8 cellular contexts compared by ENCODE assay signal in the genomic region with DNA sequence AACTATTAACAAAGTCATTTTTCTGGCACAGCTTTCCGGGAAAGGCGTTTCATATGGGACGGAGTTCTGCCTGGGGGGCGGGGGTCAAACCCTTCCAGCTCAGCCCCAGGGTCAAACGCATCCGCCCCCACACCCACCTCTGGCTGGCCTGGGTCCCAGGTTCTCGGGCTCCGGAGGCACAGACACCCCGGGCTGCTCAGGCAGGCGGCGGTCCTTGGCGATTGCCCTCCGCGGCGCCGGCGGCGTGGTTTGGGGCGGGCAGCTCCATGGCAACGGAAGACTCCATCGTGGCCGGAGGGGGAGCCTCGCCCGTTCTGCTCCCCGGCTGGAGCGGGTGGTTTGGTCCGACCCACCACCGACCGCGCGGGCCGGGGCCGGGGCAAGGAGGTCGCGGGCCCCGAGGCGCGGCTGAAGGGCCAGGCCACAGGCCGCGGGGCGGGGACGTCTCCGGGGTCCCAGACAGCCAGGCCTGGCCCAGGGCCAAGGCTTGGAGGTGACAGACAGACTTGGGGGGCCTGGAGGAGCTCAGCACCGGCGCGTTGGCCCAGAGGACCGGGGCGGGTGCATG. TPM values are rescaled to one million over a fixed set of nuclear protein-coding genes. Genes with fewer than 3 reads are reported as not detected.
A peak's percentile ranks its signal among the peaks of the same experiment; 100 is the strongest.
DNase-seq lines count a peak whose midpoint lies in the region; ATAC-seq, FAIRE-seq and TF ChIP-seq lines count a peak whose summit lies in the region.

A gene with protein sequence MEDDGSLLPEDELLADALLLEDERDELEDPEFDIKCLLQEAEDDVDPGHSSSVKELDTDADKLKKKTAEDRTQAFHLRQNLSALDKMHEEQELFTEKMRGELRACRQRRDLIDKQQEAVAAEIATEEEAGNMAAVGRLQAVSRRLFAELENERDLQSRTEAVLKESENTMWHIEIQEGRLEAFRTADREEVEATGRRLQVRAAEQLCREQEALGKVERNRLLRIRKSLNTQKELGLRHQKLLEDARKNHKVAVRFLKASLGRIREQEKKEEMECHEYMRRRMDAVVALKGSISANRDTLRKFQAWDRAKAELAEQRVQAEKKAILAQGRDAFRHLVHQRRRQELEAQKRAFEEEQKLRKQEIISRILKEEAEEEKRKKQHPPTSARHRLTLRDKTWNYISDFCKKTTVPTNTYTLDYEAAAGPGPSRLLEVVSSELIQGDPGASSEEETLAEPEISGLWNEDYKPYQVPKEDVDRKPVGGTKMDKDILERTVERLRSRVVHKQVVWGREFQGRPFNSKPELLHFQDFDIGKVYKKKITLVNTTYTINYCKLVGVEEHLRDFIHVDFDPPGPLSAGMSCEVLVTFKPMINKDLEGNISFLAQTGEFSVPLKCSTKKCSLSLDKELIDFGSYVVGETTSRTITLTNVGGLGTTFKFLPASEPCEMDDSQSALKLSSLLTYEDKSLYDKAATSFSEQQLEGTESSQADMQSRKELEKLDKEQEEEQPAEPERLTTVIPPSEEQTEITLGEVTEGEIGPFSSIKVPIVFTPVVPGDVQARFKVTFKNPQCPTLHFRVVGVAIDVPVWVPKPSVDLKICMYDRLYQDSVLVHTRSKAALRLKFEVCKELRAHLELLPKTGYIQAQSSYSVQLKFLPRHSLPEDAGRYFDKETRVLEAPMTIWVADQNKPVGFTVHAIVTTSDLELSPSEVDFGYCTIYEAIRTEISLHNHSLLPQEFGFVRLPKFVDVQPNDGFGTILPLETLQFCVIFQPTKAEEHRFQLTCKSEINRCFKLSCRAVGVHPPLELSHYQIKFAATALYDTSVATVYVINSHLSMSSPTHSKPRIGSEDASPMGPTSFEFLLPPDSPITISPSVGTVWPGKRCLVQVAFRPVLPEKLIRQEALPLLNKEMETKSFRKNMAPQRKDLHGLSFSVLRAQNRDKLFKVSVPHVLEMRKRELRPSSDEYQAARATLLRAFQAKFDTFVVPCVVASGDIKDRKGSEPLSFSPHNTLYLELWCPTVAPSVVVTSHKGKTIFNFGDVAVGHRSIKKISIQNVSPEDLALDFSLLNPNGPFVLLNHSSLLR (N-terminal part only) (minus strand): TSS at position 223 of the 568 bp plus-strand sequence. CDS start 12,830 bp downstream, outside the sequence.

- H3K36me3 ChIP-seq in right lobe of liver (no peaks in the 10 kb centered on the region), stomach (no peaks in the 10 kb centered on the region)

- TF ChIP-seq CTCF in cardiac fibroblast (IDR thresholded peaks at IDR 0.05; ENCODE audit: low read depth, low read length) (no peak), right lobe of liver (IDR thresholded peaks at IDR 0.05) (no peak), stomach (IDR thresholded peaks at IDR 0.05) (no peak)

- WGBS in right lobe of liver (ENCODE audit: insufficient coverage, low coverage, low lambda C conversion rate, missing lambda C conversion rate) = 3% methylated on average over 10 of the region's 48 CpGs
- 5 to 19% (median 7%) methylated on average over 21 to 48 of the region's 48 CpGs for WGBS in stomach, 5 donors

- no peak for FAIRE-seq in HTR-8/SVneo (lab: Jason Lieb, UNC)

- H3K27me3 ChIP-seq in right lobe of liver (peaks cover 0 to 9% of the 10 kb centered on the region in 2 donors), stomach (peaks cover 0 to 93% (median 24%) of the 10 kb centered on the region in 3 donors)

- no peak for TF ChIP-seq POLR2A in right lobe of liver (IDR thresholded peaks at IDR 0.05)
- no peak for TF ChIP-seq POLR2A in GM18505 (IDR thresholded peaks at IDR 0.05; ENCODE audit: borderline replicate concordance, extremely low read depth, insufficient read depth, insufficient read length)
- TF ChIP-seq POLR2A in stomach (IDR thresholded peaks at IDR 0.05) = no peak

- H3K27ac ChIP-seq in right lobe of liver (no peak within 1 kb of the TSS), stomach (no peak within 1 kb of the TSS)

- H3K9me3 ChIP-seq in right lobe of liver (no peaks in the 10 kb centered on the region), stomach (no peaks in the 10 kb centered on the region)

- no peak for TF ChIP-seq EP300 in stomach (IDR thresholded peaks at IDR 0.05)

- peak; percentile 47 for DNase-seq in Ammon's horn (ENCODE audit: low spot score)
- DNase-seq in HTR-8/SVneo (ENCODE audit: insufficient read length, low spot score) = peak; percentile 41
- peak; percentile 25 to 72 for DNase-seq in cardiac fibroblast (ENCODE audit: low read depth in 2 of 2)
- DNase-seq in right lobe of liver = no peak
- no peak for DNase-seq in stomach
- DNase-seq in cerebellar nuclear complex (lab: John Stamatoyannopoulos, UW) = no peak

- H3K4me3 ChIP-seq in cardiac fibroblast (replicated peaks in 1 of 2; ENCODE audit: low read depth in 2 of 2, low read length in 2 of 2) (peak within 1 kb of the TSS; percentile 5 to 14), right lobe of liver (no peak within 1 kb of the TSS), stomach (peak within 1 kb of the TSS in 2 of 4 donors; percentile 1 to 31)

- no peaks in the 10 kb centered on the region for H3K4me1 ChIP-seq in right lobe of liver
- peaks cover 0 to 8% (median 7%) of the 10 kb centered on the region in 4 donors for H3K4me1 ChIP-seq in stomach

- peak; percentile 45 to 68 (median 62) for ATAC-seq in right lobe of liver
- no peak for ATAC-seq in GM18505 (IDR thresholded peaks at IDR 0.05; ENCODE audit: unreplicated experiment)
- no peak for ATAC-seq in HG03095 (IDR thresholded peaks at IDR 0.05; ENCODE audit: unreplicated experiment)

- intact Hi-C loops in right lobe of liver (cut with DNase I) = no loop called here
- intact Hi-C loops in stomach (cut with DNase I; ENCODE audit: low total_unique reads) = no loop called here

RNA-seq across cellular contexts. Expression of the gene that starts here (rescaled TPM):
- total RNA-seq in right lobe of liver = 1 to 10 TPM in 2 of 6 experiments, under 1 TPM in 3, not detected in 1; 0.16 to 3.5 (median 0.32) TPM
- under 1 TPM in 1 of 5 donors, not detected in 4; under 0.01 TPM for total RNA-seq in stomach
- polyA plus RNA-seq in stomach = not detected

Comparison
In these comparisons a context has a peak if more than half of its experiments do, and no peak if none do; other contexts are left out.
1. DNase-seq: peak in Ammon's horn (single experiment), HTR-8/SVneo (single experiment) and cardiac fibroblast (2 of 2); none in right lobe of liver (0 of 3), stomach (single experiment) and cerebellar nuclear complex (0 of 2).
2. H3K4me3 ChIP-seq: peak in cardiac fibroblast (2 of 2); none in right lobe of liver (0 of 3).
3. ATAC-seq: peak in right lobe of liver (4 of 4); none in GM18505 (single experiment) and HG03095 (single experiment).